In genomic region chr5:173396311-173396993, GRCh38 we compare ENCODE assay signal across 10 cellular contexts.
DNase-seq lines count a peak whose midpoint lies in the region; ATAC-seq and TF ChIP-seq lines count a peak whose summit lies in the region.
"Had no signal": no experiment of that assay in that cellular context is flagged by ENCODE, and none has a peak within 500 bp of the region (broad histone marks: within the 10 kb centered on the region; RNA-seq: fewer than 3 reads in every experiment).

No MANE protein-coding gene starts in this region.

- TF ChIP-seq EP300 in sigmoid colon (IDR thresholded peaks at IDR 0.05): no peak

- H3K9me3 ChIP-seq in NT2/D1 (ENCODE audit: insufficient read depth, low read length) (no peaks in the 10 kb centered on the region), sigmoid colon (peaks cover 0 to 4% (median 1%) of the 10 kb centered on the region in 4 donors)

- H3K36me3 ChIP-seq in NT2/D1 (ENCODE audit: insufficient read depth, insufficient read length, low read length): no peaks in the 10 kb centered on the region
- H3K36me3 ChIP-seq in sigmoid colon: no peaks in the 10 kb centered on the region

- 72 to 81% methylated on average over 14 of the region's 14 CpGs for WGBS in sigmoid colon, 2 donors

- no peak overlapping the region for H3K27ac ChIP-seq in foreskin keratinocyte
- peak overlapping the region in 1 of 4 donors; percentile 20 for H3K27ac ChIP-seq in sigmoid colon
- H3K27ac ChIP-seq: SK-N-MC had no signal

- peak; percentile 8 for DNase-seq in NCI-H82 (lab: John Stamatoyannopoulos, UW)
- no peak for DNase-seq in NCI-H82 treated with DMSO at 0.1 percent for 48 hours (lab: John Stamatoyannopoulos, UW; ENCODE audit: unreplicated experiment)
- DNase-seq in NT2/D1 (ENCODE audit: low read depth, low spot score): peak; percentile 13
- DNase-seq in foreskin keratinocyte: no peak
- peak; percentile 54 for DNase-seq in sigmoid colon
- DNase-seq in foreskin melanocyte: no peak
- DNase-seq in KG1 (lab: John Stamatoyannopoulos, UW): no peak
- DNase-seq: activated CD8-positive, alpha-beta memory T cell treated with anti-CD3 and anti-CD28 coated beads, Interleukin-2, amount 10 ng/mL, durations not matched to agents 7 days and 5 days had no signal

- no peak overlapping the region for H3K4me3 ChIP-seq in NT2/D1 (ENCODE audit: insufficient read length, low read depth)
- no peak overlapping the region for H3K4me3 ChIP-seq in sigmoid colon
- H3K4me3 ChIP-seq: SK-N-MC had no signal

- ATAC-seq in foreskin keratinocyte: peak; percentile 23
- ATAC-seq in HG02642 (IDR thresholded peaks at IDR 0.05; ENCODE audit: poor library complexity, unreplicated experiment): no peak
- ATAC-seq: activated CD8-positive, alpha-beta memory T cell treated with anti-CD3 and anti-CD28 coated beads, Interleukin-2, amount 10 ng/mL, durations not matched to agents 7 days and 5 days had no signal

- intact Hi-C loops in sigmoid colon (cut with DNase I): no loop called here

- H3K27me3 ChIP-seq in NT2/D1 (ENCODE audit: insufficient read depth, insufficient read length): no peaks in the 10 kb centered on the region
- H3K27me3 ChIP-seq in foreskin keratinocyte: peaks cover 3% of the 10 kb centered on the region
- no peaks in the 10 kb centered on the region for H3K27me3 ChIP-seq in sigmoid colon

- no peak for TF ChIP-seq POLR2A in sigmoid colon (IDR thresholded peaks at IDR 0.05)

- H3K9ac ChIP-seq in NT2/D1 (ENCODE audit: insufficient read length, low read depth): no peak overlapping the region

- H3K4me1 ChIP-seq in NT2/D1 (ENCODE audit: insufficient read depth, insufficient read length): no peaks in the 10 kb centered on the region
- no peaks in the 10 kb centered on the region for H3K4me1 ChIP-seq in foreskin keratinocyte
- H3K4me1 ChIP-seq in sigmoid colon: no peaks in the 10 kb centered on the region

- peak; percentile 35 for TF ChIP-seq CTCF in foreskin keratinocyte (conservative IDR thresholded peaks at IDR 0.05)
- TF ChIP-seq CTCF in sigmoid colon (IDR thresholded peaks at IDR 0.05): no peak

Comparison
In these comparisons a context has a peak if more than half of its experiments do, and no peak if none do; other contexts are left out.
1. DNase-seq: peak in NCI-H82 (single experiment), NT2/D1 (single experiment) and sigmoid colon (single experiment); none in NCI-H82 treated with DMSO at 0.1 percent for 48 hours (single experiment), foreskin keratinocyte (0 of 2), foreskin melanocyte (single experiment) and KG1 (single experiment).